Comparison of ENCODE assay signal across 23 cellular contexts in genomic region chr7:69105981-69106380, GRCh38.
DNase-seq lines count a peak whose midpoint lies in the region; ATAC-seq, FAIRE-seq and TF ChIP-seq lines count a peak whose summit lies in the region.
"Had no signal": no experiment of that assay in that cellular context is flagged by ENCODE, and none has a peak within 500 bp of the region (broad histone marks: within the 10 kb centered on the region; RNA-seq: fewer than 3 reads in every experiment).

No MANE protein-coding gene starts in this region.

- H3K27me3 Mint-ChIP-seq in astrocyte (ENCODE audit: low read depth, unreplicated experiment): no peaks in the 10 kb centered on the region
- H3K27me3 Mint-ChIP-seq: CD4-positive, CD25-positive, alpha-beta regulatory T cell had no signal

- no peak overlapping the region for H3K27ac Mint-ChIP-seq in astrocyte (ENCODE audit: unreplicated experiment)
- H3K27ac Mint-ChIP-seq: B cell; CD8-positive, alpha-beta memory T cell; GM23338; H9 had no signal

- no peak overlapping the region for H3K4me3 Mint-ChIP-seq in astrocyte (ENCODE audit: unreplicated experiment)
- H3K4me3 Mint-ChIP-seq: B cell; CD4-positive, CD25-positive, alpha-beta regulatory T cell; CD8-positive, alpha-beta memory T cell; GM23338; H9 had no signal

- H3K9ac ChIP-seq in Karpas-422 (ENCODE audit: low read length) (no peak overlapping the region), astrocyte (ENCODE audit: low read length) (no peak overlapping the region), trophoblast cell (ENCODE audit: low read length) (no peak overlapping the region)
- H3K9ac ChIP-seq: BLaER1 had no signal

- TF ChIP-seq CTCF in astrocyte (IDR thresholded peaks at IDR 0.05; ENCODE audit: insufficient read depth, low read depth, low read length) (no peak), osteoblast (IDR thresholded peaks at IDR 0.05; ENCODE audit: extremely low read depth, low read depth, low read length) (no peak)

- no peak for ATAC-seq in GM18502 (IDR thresholded peaks at IDR 0.05; ENCODE audit: poor library complexity, unreplicated experiment)
- ATAC-seq: GM12878, GM23338, HCT116 had no signal

- H3K79me2 ChIP-seq in Karpas-422 (ENCODE audit: low read length) (no peaks in the 10 kb centered on the region), astrocyte (ENCODE audit: insufficient read depth, low read length) (no peaks in the 10 kb centered on the region), trophoblast cell (ENCODE audit: control insufficient read depth, insufficient read depth, low read length, poor library complexity) (peaks cover 2% of the 10 kb centered on the region), osteoblast (ENCODE audit: insufficient read depth, low read length) (no peaks in the 10 kb centered on the region)

- no peak overlapping the region for H4K8ac ChIP-seq in trophoblast cell (ENCODE audit: low read depth, low read length)

- H2BK120ac ChIP-seq in trophoblast cell (ENCODE audit: insufficient read depth, low read length, poor library complexity): no peak overlapping the region

- no CpG with 5 or more reads among the region's 3 CpGs for WGBS in trophoblast cell (ENCODE audit: extremely low coverage, insufficient coverage, insufficient read length)

- no peak overlapping the region for H2AK5ac ChIP-seq in trophoblast cell (ENCODE audit: low read length)

- H3K4me2 ChIP-seq in Karpas-422 (ENCODE audit: low read depth, low read length, poor library complexity, severe bottlenecking) (peak overlapping the region; percentile 30), astrocyte (ENCODE audit: low read length) (no peak overlapping the region), trophoblast cell (ENCODE audit: low read length) (no peak overlapping the region), osteoblast (ENCODE audit: insufficient read depth, low read length) (no peak overlapping the region)
- H3K4me2 ChIP-seq: BLaER1, GM23338 had no signal

- H3K4me1 Mint-ChIP-seq in astrocyte (ENCODE audit: low read depth, unreplicated experiment): no peaks in the 10 kb centered on the region
- H3K4me1 Mint-ChIP-seq: B cell; CD4-positive, CD25-positive, alpha-beta regulatory T cell; CD8-positive, alpha-beta memory T cell; GM23338 had no signal

- H3K9me2 ChIP-seq in Karpas-422 (replicated peaks; ENCODE audit: insufficient read depth, low read length): no peaks in the 10 kb centered on the region

- no peak overlapping the region for H3K14ac ChIP-seq in trophoblast cell (ENCODE audit: low read length)

- no peak overlapping the region for H4K91ac ChIP-seq in trophoblast cell (ENCODE audit: low read depth, low read length)

- H3K18ac ChIP-seq in trophoblast cell (ENCODE audit: low read length): no peak overlapping the region

- H3K9me3 ChIP-seq in Karpas-422 (ENCODE audit: low read length) (peaks cover 13% of the 10 kb centered on the region), astrocyte (ENCODE audit: insufficient read depth, low read depth, low read length) (no peaks in the 10 kb centered on the region), trophoblast cell (ENCODE audit: insufficient read depth, low read depth, low read length) (no peaks in the 10 kb centered on the region), osteoblast (ENCODE audit: low read depth, low read length) (no peaks in the 10 kb centered on the region)
- no peaks in the 10 kb centered on the region for H3K9me3 ChIP-seq in effector memory CD4-positive, alpha-beta T cell (ENCODE audit: control insufficient read depth, low read length)

- peaks cover 7% of the 10 kb centered on the region for H3K9me3 Mint-ChIP-seq in astrocyte (ENCODE audit: unreplicated experiment)

- no peak overlapping the region for H4K12ac ChIP-seq in trophoblast cell (ENCODE audit: low read depth, low read length)

- H3K27me3 ChIP-seq in Karpas-422 (ENCODE audit: low read length) (no peaks in the 10 kb centered on the region), astrocyte (ENCODE audit: insufficient read depth, low read length) (no peaks in the 10 kb centered on the region), trophoblast cell (ENCODE audit: insufficient read depth, low read length) (no peaks in the 10 kb centered on the region), osteoblast (ENCODE audit: insufficient read depth, low read length) (no peaks in the 10 kb centered on the region)
- no peaks in the 10 kb centered on the region for H3K27me3 ChIP-seq in effector memory CD4-positive, alpha-beta T cell (replicated peaks; ENCODE audit: control insufficient read depth, insufficient read depth, low read length, poor library complexity, severe bottlenecking)
- H3K27me3 ChIP-seq: BLaER1 had no signal

- peaks cover 4% of the 10 kb centered on the region for H3K79me1 ChIP-seq in trophoblast cell (ENCODE audit: low read length)

- H3K4ac ChIP-seq in trophoblast cell (ENCODE audit: low read depth, low read length): no peak overlapping the region

- H3K4me1 ChIP-seq in Karpas-422 (ENCODE audit: low read length): peaks cover 69% of the 10 kb centered on the region
- no peaks in the 10 kb centered on the region for H3K4me1 ChIP-seq in astrocyte (ENCODE audit: insufficient read depth, low read length)
- peaks cover 2 to 10% of the 10 kb centered on the region in 2 experiments for H3K4me1 ChIP-seq in trophoblast cell (ENCODE audit: control insufficient read depth in 1 of 2, insufficient read depth in 2 of 2, low read length in 2 of 2)
- H3K4me1 ChIP-seq in effector memory CD4-positive, alpha-beta T cell (ENCODE audit: control insufficient read depth, insufficient read depth, low read length, poor library complexity, severe bottlenecking): no peaks in the 10 kb centered on the region
- H3K4me1 ChIP-seq in osteoblast (ENCODE audit: insufficient read depth, low read length): no peaks in the 10 kb centered on the region
- H3K4me1 ChIP-seq: BLaER1 had no signal

- H3K27ac ChIP-seq in Karpas-422 (ENCODE audit: low read length): peak overlapping the region; percentile 100
- no peak overlapping the region for H3K27ac ChIP-seq in astrocyte (ENCODE audit: low read depth, low read length)
- H3K27ac ChIP-seq in trophoblast cell (ENCODE audit: low read depth, low read length): no peak overlapping the region
- H3K27ac ChIP-seq in effector memory CD4-positive, alpha-beta T cell (ENCODE audit: insufficient read depth, low read length, poor library complexity, severe bottlenecking): no peak overlapping the region
- H3K27ac ChIP-seq in osteoblast (ENCODE audit: low read depth, low read length): no peak overlapping the region
- H3K27ac ChIP-seq: BLaER1, C4-2B had no signal

- no peak overlapping the region for H2AFZ ChIP-seq in Karpas-422 (ENCODE audit: low read length)
- no peak overlapping the region for H2AFZ ChIP-seq in astrocyte (ENCODE audit: low read depth, low read length)
- H2AFZ ChIP-seq in trophoblast cell (ENCODE audit: insufficient read depth, low read length, poor library complexity): no peak overlapping the region
- no peak overlapping the region for H2AFZ ChIP-seq in osteoblast (ENCODE audit: low read length)
- H2AFZ ChIP-seq: GM23338 had no signal

- peak overlapping the region; percentile 14 for H2BK5ac ChIP-seq in trophoblast cell (ENCODE audit: low read depth, low read length, poor library complexity)

- peak; percentile 39 for FAIRE-seq in astrocyte (lab: Jason Lieb, UNC)
- FAIRE-seq: D721Med, GM12878, GM18507 had no signal

- no peak overlapping the region for H3K23ac ChIP-seq in trophoblast cell (ENCODE audit: low read length)

- no peak overlapping the region for H2BK12ac ChIP-seq in trophoblast cell (ENCODE audit: low read length)

- no peaks in the 10 kb centered on the region for H3K36me3 Mint-ChIP-seq in astrocyte (ENCODE audit: low read depth, unreplicated experiment)
- H3K36me3 Mint-ChIP-seq: CD4-positive, CD25-positive, alpha-beta regulatory T cell; CD8-positive, alpha-beta memory T cell had no signal

- no peak overlapping the region for H3K4me3 ChIP-seq in Karpas-422 (ENCODE audit: low read length)
- no peak overlapping the region for H3K4me3 ChIP-seq in astrocyte (ENCODE audit: insufficient read depth, low read depth, low read length)
- no peak overlapping the region for H3K4me3 ChIP-seq in trophoblast cell (ENCODE audit: low read depth, low read length)
- H3K4me3 ChIP-seq in effector memory CD4-positive, alpha-beta T cell (ENCODE audit: insufficient read depth, low read depth, low read length, poor library complexity, severe bottlenecking): no peak overlapping the region
- no peak overlapping the region for H3K4me3 ChIP-seq in osteoblast (ENCODE audit: insufficient read depth, low read length)
- H3K4me3 ChIP-seq: BLaER1, GM12878, GM23338 had no signal

- no peaks in the 10 kb centered on the region for H4K20me1 ChIP-seq in Karpas-422 (ENCODE audit: insufficient read depth, low read depth, low read length)
- no peaks in the 10 kb centered on the region for H4K20me1 ChIP-seq in astrocyte (ENCODE audit: insufficient read depth, low read length)
- no peaks in the 10 kb centered on the region for H4K20me1 ChIP-seq in osteoblast (ENCODE audit: insufficient read depth, low read length)
- H4K20me1 ChIP-seq: BLaER1 had no signal

- H3K36me3 ChIP-seq in Karpas-422 (ENCODE audit: insufficient read depth, low read length) (peaks cover 7% of the 10 kb centered on the region; the same call in 1 of the 2 replicates), astrocyte (ENCODE audit: insufficient read depth, low read length) (no peaks in the 10 kb centered on the region), trophoblast cell (ENCODE audit: control insufficient read depth in 1 of 2, insufficient read depth in 2 of 2, low read length in 2 of 2) (no peaks in the 10 kb centered on the region), osteoblast (ENCODE audit: insufficient read depth, low read length) (no peaks in the 10 kb centered on the region)
- no peaks in the 10 kb centered on the region for H3K36me3 ChIP-seq in effector memory CD4-positive, alpha-beta T cell (ENCODE audit: control insufficient read depth, insufficient read depth, low read length)
- H3K36me3 ChIP-seq: BLaER1 had no signal

- DNase-seq in Karpas-422 (peak; percentile 82), astrocyte (ENCODE audit: low read depth) (no peak), trophoblast cell (no peak), MV-4-11 (lab: John Stamatoyannopoulos, UW) (no peak), osteoblast (ENCODE audit: insufficient read length, low spot score, missing footprints) (no peak)
- no peak for DNase-seq in effector memory CD4-positive, alpha-beta T cell
- DNase-seq: 8988T; CD4-positive, CD25-positive, alpha-beta regulatory T cell; CD8-positive, alpha-beta memory T cell; DMS 273 treated with DMSO at 0.1 percent for 48 hours; DMS79; EL; GDM1; H9 had no signal
